8 cellular contexts compared by ENCODE assay signal in genomic region chr7:76380623-76380966, GRCh38. TPM values are rescaled to one million over a fixed set of nuclear protein-coding genes. Genes with fewer than 3 reads are reported as not detected.
DNase-seq lines count a peak whose midpoint lies in the region; ATAC-seq and TF ChIP-seq lines count a peak whose summit lies in the region.

No MANE protein-coding gene starts in this region.

- H3K36me3 ChIP-seq in upper lobe of left lung = no peaks in the 10 kb centered on the region

- peak overlapping the region; percentile 71 for H3K4me3 Mint-ChIP-seq in activated naive CD4-positive, alpha-beta T cell treated with anti-CD3 and anti-CD28 coated beads, Interleukin-2, amount 10 ng/mL, durations not matched to agents 7 days and 5 days
- H3K4me3 Mint-ChIP-seq in brain (peak overlapping the region; percentile 78 to 82 (median 80)), mesothelial cell of epicardium (peak overlapping the region; percentile 70)

- WGBS in upper lobe of left lung, 2 donors = 60 to 70% methylated on average over 7 of the region's 7 CpGs

- peak overlapping the region; percentile 84 to 95 (median 91) for H3K27ac ChIP-seq in upper lobe of left lung

- ATAC-seq in upper lobe of left lung (ENCODE audit: low FRiP score in 2 of 2) = no peak

- no peak for TF ChIP-seq POLR2A in upper lobe of left lung (IDR thresholded peaks at IDR 0.05)

- DNase-seq in activated naive CD4-positive, alpha-beta T cell treated with anti-CD3 and anti-CD28 coated beads, Interleukin-2, amount 10 ng/mL, durations not matched to agents 7 days and 5 days = no peak
- DNase-seq in activated naive CD4-positive, alpha-beta T cell (lab: John Stamatoyannopoulos, UW) = no peak
- no peak for DNase-seq in mesothelial cell of epicardium (ENCODE audit: low spot score in 2 of 2, unreplicated experiment in 2 of 2)
- no peak for DNase-seq in upper lobe of left lung
- DNase-seq in GF-D8 (lab: John Stamatoyannopoulos, UW) = no peak
- no peak for DNase-seq in hypothalamus (lab: John Stamatoyannopoulos, UW)
- DNase-seq in NCI-H1436 (lab: John Stamatoyannopoulos, UW) = no peak

- no peaks in the 10 kb centered on the region for H3K36me3 Mint-ChIP-seq in activated naive CD4-positive, alpha-beta T cell treated with anti-CD3 and anti-CD28 coated beads, Interleukin-2, amount 10 ng/mL, durations not matched to agents 7 days and 5 days
- H3K36me3 Mint-ChIP-seq in brain (no peaks in the 10 kb centered on the region), mesothelial cell of epicardium (no peaks in the 10 kb centered on the region)

- TF ChIP-seq CTCF in brain (conservative IDR thresholded peaks at IDR 0.05) (no peak), mesothelial cell of epicardium (IDR thresholded peaks at IDR 0.05; ENCODE audit: unreplicated experiment) (no peak), upper lobe of left lung (IDR thresholded peaks at IDR 0.05) (no peak)

- no peak for TF ChIP-seq EP300 in upper lobe of left lung (IDR thresholded peaks at IDR 0.05)

- peaks cover 11% of the 10 kb centered on the region for H3K4me1 Mint-ChIP-seq in activated naive CD4-positive, alpha-beta T cell treated with anti-CD3 and anti-CD28 coated beads, Interleukin-2, amount 10 ng/mL, durations not matched to agents 7 days and 5 days
- H3K4me1 Mint-ChIP-seq in brain = peaks cover 17% of the 10 kb centered on the region
- peaks cover 2% of the 10 kb centered on the region for H3K4me1 Mint-ChIP-seq in mesothelial cell of epicardium

- H3K27me3 ChIP-seq in upper lobe of left lung = no peaks in the 10 kb centered on the region

- no peaks in the 10 kb centered on the region for H3K9me3 Mint-ChIP-seq in activated naive CD4-positive, alpha-beta T cell treated with anti-CD3 and anti-CD28 coated beads, Interleukin-2, amount 10 ng/mL, durations not matched to agents 7 days and 5 days
- H3K9me3 Mint-ChIP-seq in brain (no peaks in the 10 kb centered on the region), mesothelial cell of epicardium (no peaks in the 10 kb centered on the region)

- peak overlapping the region in 3 of 4 donors; percentile 38 to 49 (median 43) for H3K4me3 ChIP-seq in upper lobe of left lung

- H3K27ac Mint-ChIP-seq in activated naive CD4-positive, alpha-beta T cell treated with anti-CD3 and anti-CD28 coated beads, Interleukin-2, amount 10 ng/mL, durations not matched to agents 7 days and 5 days = no peak overlapping the region
- H3K27ac Mint-ChIP-seq in brain = peak overlapping the region; percentile 68 to 96 (median 88)
- H3K27ac Mint-ChIP-seq in mesothelial cell of epicardium = peak overlapping the region; percentile 98

- CTCF ChIA-PET in activated naive CD4-positive, alpha-beta T cell treated with anti-CD3 and anti-CD28 coated beads, Interleukin-2, amount 10 ng/mL, durations not matched to agents 7 days and 5 days (lab: Charles Lee) = no interaction called here

- peaks cover 37% of the 10 kb centered on the region for H3K27me3 Mint-ChIP-seq in activated naive CD4-positive, alpha-beta T cell treated with anti-CD3 and anti-CD28 coated beads, Interleukin-2, amount 10 ng/mL, durations not matched to agents 7 days and 5 days
- H3K27me3 Mint-ChIP-seq in brain (no peaks in the 10 kb centered on the region), mesothelial cell of epicardium (ENCODE audit: low read depth) (no peaks in the 10 kb centered on the region)

- no peaks in the 10 kb centered on the region for H3K9me3 ChIP-seq in upper lobe of left lung

- H3K4me1 ChIP-seq in upper lobe of left lung = peaks cover 14 to 21% (median 17%) of the 10 kb centered on the region in 4 donors

RNA-seq across cellular contexts. Expression of gene YWHAG, which starts 21.8 kb away (rescaled TPM):
- 215 TPM for polyA plus RNA-seq in brain (ENCODE audit: insufficient read depth, low read depth, low replicate concordance)
- total RNA-seq in mesothelial cell of epicardium = 144 to 145 TPM (median 145 TPM) in 3 replicates
- 100 to 1,000 TPM in 1 of 6 donors, 10 to 100 TPM in 5; 51.3 to 114 (median 73.4) TPM for total RNA-seq in upper lobe of left lung

RNA-seq across cellular contexts. Expression of gene SSC4D, which starts 28.9 kb away (rescaled TPM):
- 2.2 TPM for polyA plus RNA-seq in brain (ENCODE audit: insufficient read depth, low read depth, low replicate concordance)
- total RNA-seq in mesothelial cell of epicardium (22.4 to 26.2 TPM (median 25.2 TPM) in 3 replicates), upper lobe of left lung (1 to 10 TPM in 5 of 6 donors, not detected in 1; 1.7 to 2.1 (median 1.9) TPM)

RNA-seq across cellular contexts. Expression of gene ZP3, which starts 44.2 kb away (rescaled TPM):
- 34.4 TPM for polyA plus RNA-seq in brain (ENCODE audit: insufficient read depth, low read depth, low replicate concordance)
- 0.41 to 0.89 TPM in 2 of 3 replicates, not detected in the other for total RNA-seq in mesothelial cell of epicardium
- 10 to 100 TPM in 1 of 6 donors, 1 to 10 TPM in 1, under 1 TPM in 3, not detected in 1; 0.61 to 11.8 (median 0.78) TPM for total RNA-seq in upper lobe of left lung
